In genomic region chr18:3044931-3045698, GRCh38 we compare ENCODE assay signal across 2 cellular contexts.
TF ChIP-seq lines count a peak whose summit lies in the region.

No MANE protein-coding gene starts in this region.

TF ChIP-seq in HepG2, 621 proteins besides CTCF, POLR2A, EP300 and RAD21 (continues in another document):
- TF ChIP-seq ZBED4 (CRISPR knock-in tag; IDR thresholded peaks at IDR 0.05; ENCODE audit: borderline replicate concordance) (no peak), FOXP1 (IDR thresholded peaks at IDR 0.05) (no peak), FOXP1 (CRISPR knock-in tag; IDR thresholded peaks at IDR 0.05) (peak; percentile 63), ZNF703 (CRISPR knock-in tag; IDR thresholded peaks at IDR 0.05; ENCODE audit: borderline replicate concordance) (no peak), NR2F6 (IDR thresholded peaks at IDR 0.05) (0 out of 2 replicates have a peak, but pooled peaks have one; percentile 9), NR2F6 (CRISPR knock-in tag; IDR thresholded peaks at IDR 0.05) (no peak), ARNTL (CRISPR knock-in tag; IDR thresholded peaks at IDR 0.05) (no peak), ZNF263 (CRISPR knock-in tag; IDR thresholded peaks at IDR 0.05) (no peak), ZNF124 (CRISPR knock-in tag; IDR thresholded peaks at IDR 0.05) (no peak), SMYD3 (CRISPR knock-in tag; IDR thresholded peaks at IDR 0.05) (peak; percentile 22; the same call in 1 of the 2 replicates), HNF4G (IDR thresholded peaks at IDR 0.05; ENCODE audit: borderline replicate concordance, low read depth, low read length) (no peak), HNF4G (CRISPR knock-in tag; IDR thresholded peaks at IDR 0.05; ENCODE audit: borderline replicate concordance, low read depth) (no peak), ZFP91 (CRISPR knock-in tag; IDR thresholded peaks at IDR 0.05; ENCODE audit: borderline replicate concordance) (peak; percentile 25; the same call in 1 of the 2 replicates), ZNF281 (CRISPR knock-in tag; IDR thresholded peaks at IDR 0.05; ENCODE audit: borderline replicate concordance) (no peak), SOX6 (IDR thresholded peaks at IDR 0.05) (no peak), SOX6 (CRISPR knock-in tag; IDR thresholded peaks at IDR 0.05) (peak; percentile 75), ZNF543 (CRISPR knock-in tag; IDR thresholded peaks at IDR 0.05) (no peak), MTA3 (CRISPR knock-in tag; IDR thresholded peaks at IDR 0.05) (no peak), MTF2 (CRISPR knock-in tag; IDR thresholded peaks at IDR 0.05; ENCODE audit: borderline replicate concordance) (no peak), SMC3 (IDR thresholded peaks at IDR 0.05; ENCODE audit: low read length) (0 out of 2 replicates have a peak, but pooled peaks have one; percentile 7), FOXK1 (CRISPR knock-in tag; IDR thresholded peaks at IDR 0.05; ENCODE audit: borderline replicate concordance, low read depth) (no peak), CSRNP1 (CRISPR knock-in tag; IDR thresholded peaks at IDR 0.05) (no peak), ZSCAN25 (CRISPR knock-in tag; IDR thresholded peaks at IDR 0.05) (no peak)

TF ChIP-seq in HEK293T, 16 proteins besides CTCF, POLR2A, EP300 and RAD21:
- TF ChIP-seq BHLHE40 (IDR thresholded peaks at IDR 0.05; ENCODE audit: borderline replicate concordance) (no peak), SP1 (IDR thresholded peaks at IDR 0.05) (no peak), CTBP1 (IDR thresholded peaks at IDR 0.05; ENCODE audit: borderline replicate concordance) (no peak), SUZ12 (IDR thresholded peaks at IDR 0.05) (no peak), FOXA1 (IDR thresholded peaks at IDR 0.05) (no peak), PKNOX1 (IDR thresholded peaks at IDR 0.05) (no peak), FOXK2 (IDR thresholded peaks at IDR 0.05) (no peak), FOXM1 (IDR thresholded peaks at IDR 0.05; ENCODE audit: borderline replicate concordance) (no peak), HDGF (IDR thresholded peaks at IDR 0.05; ENCODE audit: borderline replicate concordance) (no peak), ZNF384 (IDR thresholded peaks at IDR 0.05) (no peak)
